In genomic region chr6:148854086-148854485, GRCh38 we compare ENCODE assay signal across 1 cellular context.
TF ChIP-seq lines count a peak whose summit lies in the region.

No MANE protein-coding gene starts in this region.

TF ChIP-seq in WTC11, 78 proteins besides CTCF, POLR2A, EP300 and RAD21 (continued from another document):
- no peak for TF ChIP-seq ATF2 (CRISPR knock-in tag; IDR thresholded peaks at IDR 0.05; ENCODE audit: borderline replicate concordance, low read depth)
- no peak for TF ChIP-seq ZNF219 (CRISPR knock-in tag; IDR thresholded peaks at IDR 0.05; ENCODE audit: borderline replicate concordance)
- TF ChIP-seq ZNF281 (CRISPR knock-in tag; IDR thresholded peaks at IDR 0.05), result no peak
- no peak for TF ChIP-seq ARID4B (CRISPR knock-in tag; IDR thresholded peaks at IDR 0.05; ENCODE audit: borderline replicate concordance)
